ENCODE assay signal across 1 cellular context in genomic region chr5:132419517-132420468, GRCh38.
TF ChIP-seq lines count a peak whose summit lies in the region.

No MANE protein-coding gene starts in this region.

TF ChIP-seq in H1, 55 proteins besides CTCF, POLR2A, EP300 and RAD21:
- TF ChIP-seq SIN3A (conservative IDR thresholded peaks at IDR 0.05 in 1 of 2, IDR thresholded peaks at IDR 0.05 in 1 of 2; ENCODE audit: low read depth in 1 of 2, low read length in 2 of 2) = no peak
- peak; percentile 21; the same call in 1 of the 2 replicates for TF ChIP-seq TBP (IDR thresholded peaks at IDR 0.05; ENCODE audit: low read depth, low read length)
- TF ChIP-seq KDM1A (IDR thresholded peaks at IDR 0.05; ENCODE audit: borderline replicate concordance, low read length) = no peak
- TF ChIP-seq EGR1 (IDR thresholded peaks at IDR 0.05; ENCODE audit: borderline replicate concordance, low read depth, low read length) = no peak
- no peak for TF ChIP-seq EZH2 (IDR thresholded peaks at IDR 0.05; ENCODE audit: low read depth, low read length, severe bottlenecking)
- TF ChIP-seq KDM4A (IDR thresholded peaks at IDR 0.05; ENCODE audit: low read depth, low read length, severe bottlenecking) = no peak
- peak; percentile 30; the same call in 1 of the 2 replicates for TF ChIP-seq CREB1 (IDR thresholded peaks at IDR 0.05)
- TF ChIP-seq KDM5A (IDR thresholded peaks at IDR 0.05; ENCODE audit: low read length) = no peak
- TF ChIP-seq GABPA (IDR thresholded peaks at IDR 0.05; ENCODE audit: borderline replicate concordance, insufficient read depth, low read length) = no peak
- no peak for TF ChIP-seq CEBPB (IDR thresholded peaks at IDR 0.05; ENCODE audit: low read depth, low read length)
- TF ChIP-seq ATF3 (IDR thresholded peaks at IDR 0.05; ENCODE audit: insufficient read depth, low read depth, low read length) = no peak
- 0 out of 2 replicates have a peak, but pooled peaks have one; percentile 12 for TF ChIP-seq TEAD4 (IDR thresholded peaks at IDR 0.05; ENCODE audit: low read depth, low read length)
- peak; percentile 63; the same call in 1 of the 2 replicates for TF ChIP-seq SP1 (IDR thresholded peaks at IDR 0.05; ENCODE audit: low read depth, low read length)
- TF ChIP-seq MAX (IDR thresholded peaks at IDR 0.05) = peak; percentile 42; the same call in 1 of the 2 replicates
- peak; percentile 92 for TF ChIP-seq YY1 (IDR thresholded peaks at IDR 0.05; ENCODE audit: low read depth, low read length)
- TF ChIP-seq ZNF274 (IDR thresholded peaks at IDR 0.05; ENCODE audit: borderline replicate concordance, extremely low read depth, low read length) = no peak
